ENCODE assay signal across 11 cellular contexts in genomic region chr11:134762248-134763029, GRCh38.
DNase-seq lines count a peak whose midpoint lies in the region; ATAC-seq and TF ChIP-seq lines count a peak whose summit lies in the region.
"Had no signal": no experiment of that assay in that cellular context is flagged by ENCODE, and none has a peak within 500 bp of the region (broad histone marks: within the 10 kb centered on the region; RNA-seq: fewer than 3 reads in every experiment).

No MANE protein-coding gene starts in this region.

- peaks cover 0 to 6% of the 10 kb centered on the region in 2 donors for H3K9me3 Mint-ChIP-seq in effector memory CD8-positive, alpha-beta T cell

- no peak for TF ChIP-seq CTCF in AG10803 (conservative IDR thresholded peaks at IDR 0.05; ENCODE audit: low read length)

- no peaks in the 10 kb centered on the region for H3K36me3 ChIP-seq in HUES6 (ENCODE audit: control insufficient read depth, insufficient read depth, low read length)

- H3K4me1 Mint-ChIP-seq in effector memory CD8-positive, alpha-beta T cell (ENCODE audit: low read depth in 2 of 2), result no peaks in the 10 kb centered on the region
- H3K4me1 Mint-ChIP-seq: CD4-positive, alpha-beta memory T cell had no signal

- peaks cover 27 to 66% of the 10 kb centered on the region in 2 donors for H3K27me3 Mint-ChIP-seq in effector memory CD8-positive, alpha-beta T cell

- H3K4me3 Mint-ChIP-seq in effector memory CD8-positive, alpha-beta T cell, result peak overlapping the region in 1 of 2 donors; percentile 51

- no peaks in the 10 kb centered on the region for H3K9me3 ChIP-seq in HUES6 (ENCODE audit: control insufficient read depth, insufficient read depth, low read depth, low read length)

- DNase-seq in AG10803 (ENCODE audit: low read depth) (peak; percentile 5), mucosa of gallbladder (ENCODE audit: low spot score) (peak; percentile 16), NCI-H187 treated with DMSO at 0.1 percent for 48 hours (lab: John Stamatoyannopoulos, UW) (no peak), NCI-H526 (lab: John Stamatoyannopoulos, UW) (no peak), HuH-7 (ENCODE audit: low spot score) (no peak)
- DNase-seq in effector memory CD8-positive, alpha-beta T cell, result no peak
- DNase-seq: CD4-positive, alpha-beta memory T cell; stimulated activated CD8-positive, alpha-beta memory T cell treated with anti-CD3 and anti-CD28 coated beads, Interleukin-4, amount 100 ng/mL, for 48 hours had no signal

- no peak overlapping the region for H3K27ac ChIP-seq in HUES6 (ENCODE audit: low read depth, low read length)
- H3K27ac ChIP-seq: HL-60 had no signal

- H3K4me1 ChIP-seq in HUES6 (ENCODE audit: control insufficient read depth, insufficient read depth, low read length), result no peaks in the 10 kb centered on the region

- peak overlapping the region in 1 of 2 donors; percentile 61 for H3K27ac Mint-ChIP-seq in effector memory CD8-positive, alpha-beta T cell
- H3K27ac Mint-ChIP-seq: CD4-positive, alpha-beta memory T cell had no signal

- H3K4me3 ChIP-seq in AG10803 (ENCODE audit: low read length), result no peak overlapping the region
- peak overlapping the region; percentile 10; the same call in 1 of the 2 replicates for H3K4me3 ChIP-seq in HUES6 (ENCODE audit: low read depth, low read length)

- no peak overlapping the region for H3K9ac ChIP-seq in HUES6 (ENCODE audit: low read length)

- H3K27me3 ChIP-seq in HUES6 (ENCODE audit: control insufficient read depth, insufficient read depth, low read length), result peaks cover 4% of the 10 kb centered on the region; the same call in 1 of the 2 replicates

- no peaks in the 10 kb centered on the region for H3K36me3 Mint-ChIP-seq in effector memory CD8-positive, alpha-beta T cell (ENCODE audit: insufficient read depth)

- peak; percentile 33 for ATAC-seq in effector memory CD8-positive, alpha-beta T cell (replicated peaks)
- no peak for ATAC-seq in HG03175 (IDR thresholded peaks at IDR 0.05; ENCODE audit: unreplicated experiment)

Comparison
In these comparisons a context has a peak if more than half of its experiments do, and no peak if none do; other contexts are left out.
1. DNase-seq: peak in AG10803 (single experiment) and mucosa of gallbladder (single experiment); none in effector memory CD8-positive, alpha-beta T cell (0 of 3), NCI-H187 treated with DMSO at 0.1 percent for 48 hours (single experiment), NCI-H526 (0 of 2) and HuH-7 (single experiment).